Comparison of ENCODE assay signal across 1 cellular context in the genomic region with DNA sequence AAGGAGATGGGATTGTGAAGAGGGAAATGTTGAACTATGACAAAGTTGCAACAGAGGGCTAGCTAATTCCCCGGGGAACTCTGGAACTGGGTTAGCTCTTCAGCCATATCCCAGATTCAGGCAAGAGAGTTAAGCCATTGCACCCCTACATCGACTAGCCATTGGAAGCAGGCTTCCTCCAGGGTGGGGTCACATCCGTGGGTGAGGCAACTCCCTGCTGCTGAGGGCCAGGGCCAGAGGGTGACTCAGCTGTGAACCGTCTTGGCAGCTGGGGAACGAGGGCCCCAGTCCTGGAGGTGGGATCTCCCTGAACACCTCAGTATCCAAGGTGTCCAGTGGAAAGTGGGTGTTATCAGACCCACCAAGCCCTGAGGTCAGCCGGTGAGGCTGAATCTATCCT.
TF ChIP-seq lines count a peak whose summit lies in the region.

No MANE protein-coding gene starts in this region.

TF ChIP-seq in K562, 482 proteins besides CTCF, POLR2A, EP300 and RAD21 (continued from another document and continues in another):
- TF ChIP-seq, protein P1, sequence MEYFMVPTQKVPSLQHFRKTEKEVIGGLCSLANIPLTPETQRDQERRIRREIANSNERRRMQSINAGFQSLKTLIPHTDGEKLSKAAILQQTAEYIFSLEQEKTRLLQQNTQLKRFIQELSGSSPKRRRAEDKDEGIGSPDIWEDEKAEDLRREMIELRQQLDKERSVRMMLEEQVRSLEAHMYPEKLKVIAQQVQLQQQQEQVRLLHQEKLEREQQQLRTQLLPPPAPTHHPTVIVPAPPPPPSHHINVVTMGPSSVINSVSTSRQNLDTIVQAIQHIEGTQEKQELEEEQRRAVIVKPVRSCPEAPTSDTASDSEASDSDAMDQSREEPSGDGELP (CRISPR knock-in tag; IDR thresholded peaks at IDR 0.05; ENCODE audit: borderline replicate concordance) = peak; percentile 70
- TF ChIP-seq ZEB2 (IDR thresholded peaks at IDR 0.05) (peak; percentile 43; the same call in 1 of the 2 replicates), NFE2 (IDR thresholded peaks at IDR 0.05; ENCODE audit: low read depth) (peak; percentile 79), MAFG (tag; conservative IDR thresholded peaks at IDR 0.05) (peak; percentile 29; the same call in 1 of the 2 replicates), FOSL1 (tag; conservative IDR thresholded peaks at IDR 0.05) (peak; percentile 70; the same call in 1 of the 2 replicates), ETV5 (CRISPR knock-in tag; IDR thresholded peaks at IDR 0.05; ENCODE audit: low read depth) (no peak), RFX1 (IDR thresholded peaks at IDR 0.05) (no peak), PURB (CRISPR knock-in tag; IDR thresholded peaks at IDR 0.05; ENCODE audit: low read depth) (no peak), CHD4 (IDR thresholded peaks at IDR 0.05; ENCODE audit: insufficient read depth, insufficient replicate concordance, low read depth, low read length, poor library complexity, severe bottlenecking) (no peak), BDP1 (IDR thresholded peaks at IDR 0.05; ENCODE audit: insufficient read depth, insufficient read length) (no peak), CSDE1 (IDR thresholded peaks at IDR 0.05) (no peak), POLR2AphosphoS2 (IDR thresholded peaks at IDR 0.05; ENCODE audit: low read length) (no peak), MYBL2 (IDR thresholded peaks at IDR 0.05; ENCODE audit: low read depth) (no peak), MYBL2 (CRISPR knock-in tag; IDR thresholded peaks at IDR 0.05; ENCODE audit: borderline replicate concordance) (no peak), DPF2 (IDR thresholded peaks at IDR 0.05) (peak; percentile 37; the same call in 1 of the 2 replicates), ZNF384 (IDR thresholded peaks at IDR 0.05; ENCODE audit: low read depth, low read length) (no peak), C11orf30 (IDR thresholded peaks at IDR 0.05; ENCODE audit: low read depth) (peak; percentile 62), ZNF644 (tag; IDR thresholded peaks at IDR 0.05; ENCODE audit: low read depth) (no peak), LARP7 (IDR thresholded peaks at IDR 0.05) (no peak), JUND (IDR thresholded peaks at IDR 0.05; ENCODE audit: borderline replicate concordance, low read depth, low read length) (peak; percentile 71), JUND (tag; IDR thresholded peaks at IDR 0.05; ENCODE audit: borderline replicate concordance, low read depth, low read length) (peak; percentile 66; the same call in 2 of the 3 replicates), SMARCE1 (IDR thresholded peaks at IDR 0.05) (peak; percentile 29; the same call in 1 of the 2 replicates), BMI1 (IDR thresholded peaks at IDR 0.05; ENCODE audit: low read length) (no peak), ELF2 (CRISPR knock-in tag; IDR thresholded peaks at IDR 0.05) (no peak), CEBPB (tag; IDR thresholded peaks at IDR 0.05) (peak; percentile 75), POLR2AphosphoS5 (IDR thresholded peaks at IDR 0.05; ENCODE audit: control insufficient read depth, insufficient read depth, low read depth, low read length) (no peak), JUN (IDR thresholded peaks at IDR 0.05; ENCODE audit: borderline replicate concordance, low read depth, low read length) (no peak), JUN (CRISPR knock-in tag; IDR thresholded peaks at IDR 0.05; ENCODE audit: borderline replicate concordance) (no peak), MAFK (IDR thresholded peaks at IDR 0.05; ENCODE audit: low read length) (0 out of 2 replicates have a peak, but pooled peaks have one; percentile 23), YBX1 (IDR thresholded peaks at IDR 0.05) (no peak), BRD4 (IDR thresholded peaks at IDR 0.05) (no peak), MIER1 (IDR thresholded peaks at IDR 0.05; ENCODE audit: low read depth) (no peak), TAF15 (IDR thresholded peaks at IDR 0.05; ENCODE audit: low read depth, low read length) (no peak), CTBP1 (IDR thresholded peaks at IDR 0.05; ENCODE audit: borderline replicate concordance) (peak; percentile 42; the same call in 1 of the 2 replicates)
- TF ChIP-seq, protein P2, sequence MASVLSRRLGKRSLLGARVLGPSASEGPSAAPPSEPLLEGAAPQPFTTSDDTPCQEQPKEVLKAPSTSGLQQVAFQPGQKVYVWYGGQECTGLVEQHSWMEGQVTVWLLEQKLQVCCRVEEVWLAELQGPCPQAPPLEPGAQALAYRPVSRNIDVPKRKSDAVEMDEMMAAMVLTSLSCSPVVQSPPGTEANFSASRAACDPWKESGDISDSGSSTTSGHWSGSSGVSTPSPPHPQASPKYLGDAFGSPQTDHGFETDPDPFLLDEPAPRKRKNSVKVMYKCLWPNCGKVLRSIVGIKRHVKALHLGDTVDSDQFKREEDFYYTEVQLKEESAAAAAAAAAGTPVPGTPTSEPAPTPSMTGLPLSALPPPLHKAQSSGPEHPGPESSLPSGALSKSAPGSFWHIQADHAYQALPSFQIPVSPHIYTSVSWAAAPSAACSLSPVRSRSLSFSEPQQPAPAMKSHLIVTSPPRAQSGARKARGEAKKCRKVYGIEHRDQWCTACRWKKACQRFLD (CRISPR knock-in tag; IDR thresholded peaks at IDR 0.05) = no peak
- TF ChIP-seq, protein P3, sequence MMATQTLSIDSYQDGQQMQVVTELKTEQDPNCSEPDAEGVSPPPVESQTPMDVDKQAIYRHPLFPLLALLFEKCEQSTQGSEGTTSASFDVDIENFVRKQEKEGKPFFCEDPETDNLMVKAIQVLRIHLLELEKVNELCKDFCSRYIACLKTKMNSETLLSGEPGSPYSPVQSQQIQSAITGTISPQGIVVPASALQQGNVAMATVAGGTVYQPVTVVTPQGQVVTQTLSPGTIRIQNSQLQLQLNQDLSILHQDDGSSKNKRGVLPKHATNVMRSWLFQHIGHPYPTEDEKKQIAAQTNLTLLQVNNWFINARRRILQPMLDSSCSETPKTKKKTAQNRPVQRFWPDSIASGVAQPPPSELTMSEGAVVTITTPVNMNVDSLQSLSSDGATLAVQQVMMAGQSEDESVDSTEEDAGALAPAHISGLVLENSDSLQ (IDR thresholded peaks at IDR 0.05) = no peak
- TF ChIP-seq, protein P4, sequence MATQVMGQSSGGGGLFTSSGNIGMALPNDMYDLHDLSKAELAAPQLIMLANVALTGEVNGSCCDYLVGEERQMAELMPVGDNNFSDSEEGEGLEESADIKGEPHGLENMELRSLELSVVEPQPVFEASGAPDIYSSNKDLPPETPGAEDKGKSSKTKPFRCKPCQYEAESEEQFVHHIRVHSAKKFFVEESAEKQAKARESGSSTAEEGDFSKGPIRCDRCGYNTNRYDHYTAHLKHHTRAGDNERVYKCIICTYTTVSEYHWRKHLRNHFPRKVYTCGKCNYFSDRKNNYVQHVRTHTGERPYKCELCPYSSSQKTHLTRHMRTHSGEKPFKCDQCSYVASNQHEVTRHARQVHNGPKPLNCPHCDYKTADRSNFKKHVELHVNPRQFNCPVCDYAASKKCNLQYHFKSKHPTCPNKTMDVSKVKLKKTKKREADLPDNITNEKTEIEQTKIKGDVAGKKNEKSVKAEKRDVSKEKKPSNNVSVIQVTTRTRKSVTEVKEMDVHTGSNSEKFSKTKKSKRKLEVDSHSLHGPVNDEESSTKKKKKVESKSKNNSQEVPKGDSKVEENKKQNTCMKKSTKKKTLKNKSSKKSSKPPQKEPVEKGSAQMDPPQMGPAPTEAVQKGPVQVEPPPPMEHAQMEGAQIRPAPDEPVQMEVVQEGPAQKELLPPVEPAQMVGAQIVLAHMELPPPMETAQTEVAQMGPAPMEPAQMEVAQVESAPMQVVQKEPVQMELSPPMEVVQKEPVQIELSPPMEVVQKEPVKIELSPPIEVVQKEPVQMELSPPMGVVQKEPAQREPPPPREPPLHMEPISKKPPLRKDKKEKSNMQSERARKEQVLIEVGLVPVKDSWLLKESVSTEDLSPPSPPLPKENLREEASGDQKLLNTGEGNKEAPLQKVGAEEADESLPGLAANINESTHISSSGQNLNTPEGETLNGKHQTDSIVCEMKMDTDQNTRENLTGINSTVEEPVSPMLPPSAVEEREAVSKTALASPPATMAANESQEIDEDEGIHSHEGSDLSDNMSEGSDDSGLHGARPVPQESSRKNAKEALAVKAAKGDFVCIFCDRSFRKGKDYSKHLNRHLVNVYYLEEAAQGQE (CRISPR knock-in tag; IDR thresholded peaks at IDR 0.05; ENCODE audit: low read depth) = no peak
- TF ChIP-seq, protein P5, sequence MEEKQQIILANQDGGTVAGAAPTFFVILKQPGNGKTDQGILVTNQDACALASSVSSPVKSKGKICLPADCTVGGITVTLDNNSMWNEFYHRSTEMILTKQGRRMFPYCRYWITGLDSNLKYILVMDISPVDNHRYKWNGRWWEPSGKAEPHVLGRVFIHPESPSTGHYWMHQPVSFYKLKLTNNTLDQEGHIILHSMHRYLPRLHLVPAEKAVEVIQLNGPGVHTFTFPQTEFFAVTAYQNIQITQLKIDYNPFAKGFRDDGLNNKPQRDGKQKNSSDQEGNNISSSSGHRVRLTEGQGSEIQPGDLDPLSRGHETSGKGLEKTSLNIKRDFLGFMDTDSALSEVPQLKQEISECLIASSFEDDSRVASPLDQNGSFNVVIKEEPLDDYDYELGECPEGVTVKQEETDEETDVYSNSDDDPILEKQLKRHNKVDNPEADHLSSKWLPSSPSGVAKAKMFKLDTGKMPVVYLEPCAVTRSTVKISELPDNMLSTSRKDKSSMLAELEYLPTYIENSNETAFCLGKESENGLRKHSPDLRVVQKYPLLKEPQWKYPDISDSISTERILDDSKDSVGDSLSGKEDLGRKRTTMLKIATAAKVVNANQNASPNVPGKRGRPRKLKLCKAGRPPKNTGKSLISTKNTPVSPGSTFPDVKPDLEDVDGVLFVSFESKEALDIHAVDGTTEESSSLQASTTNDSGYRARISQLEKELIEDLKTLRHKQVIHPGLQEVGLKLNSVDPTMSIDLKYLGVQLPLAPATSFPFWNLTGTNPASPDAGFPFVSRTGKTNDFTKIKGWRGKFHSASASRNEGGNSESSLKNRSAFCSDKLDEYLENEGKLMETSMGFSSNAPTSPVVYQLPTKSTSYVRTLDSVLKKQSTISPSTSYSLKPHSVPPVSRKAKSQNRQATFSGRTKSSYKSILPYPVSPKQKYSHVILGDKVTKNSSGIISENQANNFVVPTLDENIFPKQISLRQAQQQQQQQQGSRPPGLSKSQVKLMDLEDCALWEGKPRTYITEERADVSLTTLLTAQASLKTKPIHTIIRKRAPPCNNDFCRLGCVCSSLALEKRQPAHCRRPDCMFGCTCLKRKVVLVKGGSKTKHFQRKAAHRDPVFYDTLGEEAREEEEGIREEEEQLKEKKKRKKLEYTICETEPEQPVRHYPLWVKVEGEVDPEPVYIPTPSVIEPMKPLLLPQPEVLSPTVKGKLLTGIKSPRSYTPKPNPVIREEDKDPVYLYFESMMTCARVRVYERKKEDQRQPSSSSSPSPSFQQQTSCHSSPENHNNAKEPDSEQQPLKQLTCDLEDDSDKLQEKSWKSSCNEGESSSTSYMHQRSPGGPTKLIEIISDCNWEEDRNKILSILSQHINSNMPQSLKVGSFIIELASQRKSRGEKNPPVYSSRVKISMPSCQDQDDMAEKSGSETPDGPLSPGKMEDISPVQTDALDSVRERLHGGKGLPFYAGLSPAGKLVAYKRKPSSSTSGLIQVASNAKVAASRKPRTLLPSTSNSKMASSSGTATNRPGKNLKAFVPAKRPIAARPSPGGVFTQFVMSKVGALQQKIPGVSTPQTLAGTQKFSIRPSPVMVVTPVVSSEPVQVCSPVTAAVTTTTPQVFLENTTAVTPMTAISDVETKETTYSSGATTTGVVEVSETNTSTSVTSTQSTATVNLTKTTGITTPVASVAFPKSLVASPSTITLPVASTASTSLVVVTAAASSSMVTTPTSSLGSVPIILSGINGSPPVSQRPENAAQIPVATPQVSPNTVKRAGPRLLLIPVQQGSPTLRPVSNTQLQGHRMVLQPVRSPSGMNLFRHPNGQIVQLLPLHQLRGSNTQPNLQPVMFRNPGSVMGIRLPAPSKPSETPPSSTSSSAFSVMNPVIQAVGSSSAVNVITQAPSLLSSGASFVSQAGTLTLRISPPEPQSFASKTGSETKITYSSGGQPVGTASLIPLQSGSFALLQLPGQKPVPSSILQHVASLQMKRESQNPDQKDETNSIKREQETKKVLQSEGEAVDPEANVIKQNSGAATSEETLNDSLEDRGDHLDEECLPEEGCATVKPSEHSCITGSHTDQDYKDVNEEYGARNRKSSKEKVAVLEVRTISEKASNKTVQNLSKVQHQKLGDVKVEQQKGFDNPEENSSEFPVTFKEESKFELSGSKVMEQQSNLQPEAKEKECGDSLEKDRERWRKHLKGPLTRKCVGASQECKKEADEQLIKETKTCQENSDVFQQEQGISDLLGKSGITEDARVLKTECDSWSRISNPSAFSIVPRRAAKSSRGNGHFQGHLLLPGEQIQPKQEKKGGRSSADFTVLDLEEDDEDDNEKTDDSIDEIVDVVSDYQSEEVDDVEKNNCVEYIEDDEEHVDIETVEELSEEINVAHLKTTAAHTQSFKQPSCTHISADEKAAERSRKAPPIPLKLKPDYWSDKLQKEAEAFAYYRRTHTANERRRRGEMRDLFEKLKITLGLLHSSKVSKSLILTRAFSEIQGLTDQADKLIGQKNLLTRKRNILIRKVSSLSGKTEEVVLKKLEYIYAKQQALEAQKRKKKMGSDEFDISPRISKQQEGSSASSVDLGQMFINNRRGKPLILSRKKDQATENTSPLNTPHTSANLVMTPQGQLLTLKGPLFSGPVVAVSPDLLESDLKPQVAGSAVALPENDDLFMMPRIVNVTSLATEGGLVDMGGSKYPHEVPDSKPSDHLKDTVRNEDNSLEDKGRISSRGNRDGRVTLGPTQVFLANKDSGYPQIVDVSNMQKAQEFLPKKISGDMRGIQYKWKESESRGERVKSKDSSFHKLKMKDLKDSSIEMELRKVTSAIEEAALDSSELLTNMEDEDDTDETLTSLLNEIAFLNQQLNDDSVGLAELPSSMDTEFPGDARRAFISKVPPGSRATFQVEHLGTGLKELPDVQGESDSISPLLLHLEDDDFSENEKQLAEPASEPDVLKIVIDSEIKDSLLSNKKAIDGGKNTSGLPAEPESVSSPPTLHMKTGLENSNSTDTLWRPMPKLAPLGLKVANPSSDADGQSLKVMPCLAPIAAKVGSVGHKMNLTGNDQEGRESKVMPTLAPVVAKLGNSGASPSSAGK (IDR thresholded peaks at IDR 0.05) = peak; percentile 10; the same call in 1 of the 2 replicates
- TF ChIP-seq, protein P6, sequence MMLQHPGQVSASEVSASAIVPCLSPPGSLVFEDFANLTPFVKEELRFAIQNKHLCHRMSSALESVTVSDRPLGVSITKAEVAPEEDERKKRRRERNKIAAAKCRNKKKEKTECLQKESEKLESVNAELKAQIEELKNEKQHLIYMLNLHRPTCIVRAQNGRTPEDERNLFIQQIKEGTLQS (IDR thresholded peaks at IDR 0.05) = peak; percentile 77; the same call in 1 of the 2 replicates
- TF ChIP-seq, protein P6 (CRISPR knock-in tag; conservative IDR thresholded peaks at IDR 0.05) = no peak
